Comparison of ENCODE assay signal across 1 cellular context in genomic region chr4:138007572-138007971, GRCh38.
TF ChIP-seq lines count a peak whose summit lies in the region.

No MANE protein-coding gene starts in this region.

TF ChIP-seq in WTC11, 78 proteins besides CTCF, POLR2A, EP300 and RAD21 (continued from another document):
- TF ChIP-seq ZBTB21 (CRISPR knock-in tag; IDR thresholded peaks at IDR 0.05; ENCODE audit: borderline replicate concordance) (no peak), PRRX2 (CRISPR knock-in tag; IDR thresholded peaks at IDR 0.05) (no peak)
